ENCODE assay signal across 26 cellular contexts in the genomic region with DNA sequence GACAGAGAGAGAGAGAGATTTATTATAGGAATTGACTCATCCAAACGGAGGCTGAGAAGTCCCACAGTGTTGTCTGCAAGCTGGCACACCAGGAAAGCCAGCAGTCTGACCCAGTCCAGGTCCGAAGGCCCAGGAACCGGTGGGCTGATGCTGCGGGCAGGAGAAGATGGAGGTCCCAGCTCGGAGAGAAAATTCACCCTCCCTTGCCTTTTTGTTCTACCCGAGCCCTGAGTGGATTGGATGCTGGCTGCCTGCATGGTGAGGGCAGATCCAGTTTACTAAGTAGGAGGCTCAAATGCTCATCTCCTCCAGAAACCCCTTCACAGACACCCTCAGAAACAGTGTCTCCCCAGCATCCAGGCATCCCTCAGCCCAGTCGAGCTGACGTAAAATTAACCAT. TPM values are rescaled to one million over a fixed set of nuclear protein-coding genes. Genes with fewer than 3 reads are reported as not detected.
A peak's percentile ranks its signal among the peaks of the same experiment; 100 is the strongest.
DNase-seq lines count a peak whose midpoint lies in the region; ATAC-seq, FAIRE-seq and TF ChIP-seq lines count a peak whose summit lies in the region.
"Had no signal": no experiment of that assay in that cellular context is flagged by ENCODE, and none has a peak within 500 bp of the region (broad histone marks: within the 10 kb centered on the region; RNA-seq: fewer than 3 reads in every experiment).

No MANE protein-coding gene starts in this region.

- H3K4me2 ChIP-seq in HepG2 (ENCODE audit: low read depth, low read length) (peak overlapping the region; percentile 30; the same call in 1 of the 2 replicates), keratinocyte (ENCODE audit: control insufficient read depth, extremely low read depth, insufficient read depth, low read depth, low read length) (peak overlapping the region; percentile 3), osteoblast (ENCODE audit: insufficient read depth, low read length) (no peak overlapping the region)
- H3K4me2 ChIP-seq: BLaER1 had no signal

- TF ChIP-seq RAD21 in HepG2 (CRISPR knock-in tag; IDR thresholded peaks at IDR 0.05) = no peak

- H3K4me3 ChIP-seq in HepG2 (replicated peaks in 1 of 3; ENCODE audit: insufficient read depth in 1 of 3, low read depth in 2 of 3, low read length in 3 of 3) = no peak overlapping the region
- H3K4me3 ChIP-seq in right lobe of liver = no peak overlapping the region
- H3K4me3 ChIP-seq in keratinocyte (ENCODE audit: control insufficient read depth in 2 of 3, extremely low read depth in 1 of 3, insufficient read depth in 2 of 3, low read depth in 1 of 3, low read length in 3 of 3) = no peak overlapping the region
- no peak overlapping the region for H3K4me3 ChIP-seq in osteoblast (ENCODE audit: insufficient read depth, low read length)
- H3K4me3 ChIP-seq: BLaER1, GM12878 had no signal

- dilution Hi-C loops in keratinocyte (cut with MboI; ENCODE audit: extremely low pct_ligation_motif_present, low sequenced_read_pairs) = no loop called here

- no peak overlapping the region for H2AFZ ChIP-seq in HepG2 (ENCODE audit: low read length)
- H2AFZ ChIP-seq in keratinocyte (ENCODE audit: control insufficient read depth, low read length) = no peak overlapping the region
- H2AFZ ChIP-seq in osteoblast (ENCODE audit: low read length) = no peak overlapping the region

- no peak for TF ChIP-seq CTCF in HepG2 (CRISPR knock-in tag; IDR thresholded peaks at IDR 0.05)
- TF ChIP-seq CTCF in right lobe of liver (IDR thresholded peaks at IDR 0.05) = no peak
- no peak for TF ChIP-seq CTCF in keratinocyte (optimal IDR thresholded peaks at IDR 0.05 in 1 of 3, IDR thresholded peaks at IDR 0.05 in 1 of 3, conservative IDR thresholded peaks at IDR 0.05 in 1 of 3; ENCODE audit: extremely low read depth in 1 of 3, insufficient read depth in 2 of 3, low read length in 3 of 3)
- TF ChIP-seq CTCF in osteoblast (IDR thresholded peaks at IDR 0.05; ENCODE audit: extremely low read depth, low read depth, low read length) = no peak

- ATAC-seq in HepG2 = no peak
- no peak for ATAC-seq in right lobe of liver
- ATAC-seq: GM12878 had no signal

- no peak for DNase-seq in HepG2 (ENCODE audit: low spot score)
- no peak for DNase-seq in right lobe of liver
- no peak for DNase-seq in keratinocyte (ENCODE audit: low read depth, low spot score)
- peak; percentile 49 for DNase-seq in osteoblast (ENCODE audit: insufficient read length, low spot score, missing footprints)
- DNase-seq in NCI-H2227 (lab: John Stamatoyannopoulos, UW; ENCODE audit: unreplicated experiment) = no peak
- DNase-seq in midbrain (lab: John Stamatoyannopoulos, UW) = no peak
- DNase-seq: 8988T; ACHN; BE2C; C1 segment of cervical spinal cord; CD4-positive, alpha-beta memory T cell; CD4-positive, CD25-positive, alpha-beta regulatory T cell; CD8-positive, alpha-beta memory T cell; COR-L47; DMS 273 treated with DMSO at 0.1 percent for 48 hours; DMS153; DMS53; DMS79; DND-41; EL; GDM1 had no signal

- H3K4me1 ChIP-seq in HepG2 (ENCODE audit: insufficient read depth, low read length) = peaks cover 86% of the 10 kb centered on the region
- H3K4me1 ChIP-seq in right lobe of liver = no peaks in the 10 kb centered on the region
- H3K4me1 ChIP-seq in keratinocyte (ENCODE audit: control insufficient read depth, extremely low read depth, insufficient read depth, low read length) = peaks cover 3% of the 10 kb centered on the region
- no peaks in the 10 kb centered on the region for H3K4me1 ChIP-seq in osteoblast (ENCODE audit: insufficient read depth, low read length)
- H3K4me1 ChIP-seq: BE2C, BLaER1 had no signal

- intact Hi-C loops in HepG2 (cut with micrococcal nuclease; ENCODE audit: unreplicated experiment) (no loop called here), right lobe of liver (cut with DNase I) (no loop called here)

- POLR2A ChIA-PET in HepG2 (lab: Yijun Ruan, JAX) = interaction anchor here (1.3 kb wide), 1 partner anchor 15 kb away, joined by 4 read pairs; no protein-coding TSS in a partner anchor

- CTCF ChIA-PET in HepG2 (lab: Yijun Ruan, JAX; ENCODE audit: low intra/inter-chr PET ratio, low total read pairs) = no interaction called here

- no peak overlapping the region for H3K27ac ChIP-seq in HepG2 (ENCODE audit: extremely low read length, insufficient read depth, low read length)
- H3K27ac ChIP-seq in right lobe of liver = no peak overlapping the region
- H3K27ac ChIP-seq in keratinocyte (ENCODE audit: control insufficient read depth, insufficient read depth, low read length) = no peak overlapping the region
- no peak overlapping the region for H3K27ac ChIP-seq in osteoblast (ENCODE audit: low read depth, low read length)
- H3K27ac ChIP-seq: BLaER1 had no signal

- no peak overlapping the region for H3K9ac ChIP-seq in HepG2 (ENCODE audit: insufficient read depth, low read depth, low read length)
- no peak overlapping the region for H3K9ac ChIP-seq in keratinocyte (ENCODE audit: control insufficient read depth, extremely low read depth, insufficient read depth, low read length)
- H3K9ac ChIP-seq: BLaER1 had no signal

- no peaks in the 10 kb centered on the region for H3K79me2 ChIP-seq in HepG2 (ENCODE audit: insufficient read depth, low read length)
- no peaks in the 10 kb centered on the region for H3K79me2 ChIP-seq in keratinocyte (ENCODE audit: control insufficient read depth, insufficient read depth, low read length)
- no peaks in the 10 kb centered on the region for H3K79me2 ChIP-seq in osteoblast (ENCODE audit: insufficient read depth, low read length)

- no peak for FAIRE-seq in HepG2 (lab: Jason Lieb, UNC)
- FAIRE-seq in keratinocyte (lab: Jason Lieb, UNC) = no peak
- FAIRE-seq: A204.1, GM12878, GM12892, GM18507 had no signal

- no peaks in the 10 kb centered on the region for H3K9me3 ChIP-seq in HepG2 (ENCODE audit: low read length)
- H3K9me3 ChIP-seq in right lobe of liver = no peaks in the 10 kb centered on the region
- no peaks in the 10 kb centered on the region for H3K9me3 ChIP-seq in keratinocyte (ENCODE audit: control insufficient read depth, low read depth, low read length)
- H3K9me3 ChIP-seq in osteoblast (ENCODE audit: low read depth, low read length) = no peaks in the 10 kb centered on the region
- H3K9me3 ChIP-seq: BE2C had no signal

- no peaks in the 10 kb centered on the region for H3K9me1 ChIP-seq in keratinocyte (ENCODE audit: control insufficient read depth, extremely low read depth, insufficient read depth, low read length)

- H3K36me3 ChIP-seq in HepG2 (replicated peaks in 1 of 2; ENCODE audit: control insufficient read depth in 1 of 2, insufficient read depth in 2 of 2, low read length in 2 of 2) (no peaks in the 10 kb centered on the region), right lobe of liver (no peaks in the 10 kb centered on the region), keratinocyte (ENCODE audit: control insufficient read depth in 2 of 2, extremely low read depth in 1 of 2, insufficient read depth in 2 of 2, low read length in 2 of 2) (no peaks in the 10 kb centered on the region), osteoblast (ENCODE audit: insufficient read depth, low read length) (no peaks in the 10 kb centered on the region)
- H3K36me3 ChIP-seq: BE2C, BLaER1 had no signal

- 44% methylated on average over 6 of the region's 8 CpGs for WGBS in HepG2 (ENCODE audit: low lambda C conversion rate)
- WGBS in right lobe of liver (ENCODE audit: insufficient coverage, low coverage, low lambda C conversion rate, missing lambda C conversion rate) = 55% methylated on average over 2 of the region's 8 CpGs

- H3K27me3 ChIP-seq in HepG2 (ENCODE audit: control insufficient read depth in 1 of 2, insufficient read depth in 2 of 2, low read length in 2 of 2) (peaks cover 0 to 15% of the 10 kb centered on the region in 2 experiments; a peak in 1 of 5 replicates), right lobe of liver (no peaks in the 10 kb centered on the region), keratinocyte (ENCODE audit: control insufficient read depth, extremely low read depth, insufficient read depth, low read length) (peaks cover 16% of the 10 kb centered on the region), osteoblast (ENCODE audit: insufficient read depth, low read length) (peaks cover 7% of the 10 kb centered on the region)
- H3K27me3 ChIP-seq: BE2C, BLaER1 had no signal

- TF ChIP-seq POLR2A in HepG2 (IDR thresholded peaks at IDR 0.05; ENCODE audit: insufficient read depth in 1 of 2, low read depth in 2 of 2, low read length in 2 of 2) (no peak), right lobe of liver (IDR thresholded peaks at IDR 0.05) (no peak)

- TF ChIP-seq EP300 in HepG2 (IDR thresholded peaks at IDR 0.05; ENCODE audit: low read depth in 2 of 2, low read length in 2 of 2) = no peak
- TF ChIP-seq EP300 in HepG2 (CRISPR knock-in tag; IDR thresholded peaks at IDR 0.05; ENCODE audit: borderline replicate concordance) = no peak

- H4K20me1 ChIP-seq in HepG2 (ENCODE audit: insufficient read depth, low read length) (no peaks in the 10 kb centered on the region), keratinocyte (ENCODE audit: control insufficient read depth, extremely low read depth, insufficient read depth, low read length) (no peaks in the 10 kb centered on the region), osteoblast (ENCODE audit: insufficient read depth, low read length) (no peaks in the 10 kb centered on the region)
- H4K20me1 ChIP-seq: BLaER1 had no signal

- in situ Hi-C loops in HepG2 (cut with HindIII; ENCODE audit: extremely low pct_ligation_motif_present, low pct_unique_long_range_greater_than_20kb) = no loop called here

- BruUV-seq in HepG2 (replicated peaks; lab: Mats Ljungman, UMichigan) = no TSS peak

RNA-seq across cellular contexts. Expression of a gene that starts 22.2 kb away (rescaled TPM):
- total RNA-seq in HepG2 (2016; rRNA removed; fragmentation: Illumina TruSeq; extraction: Trizol) (123 and 177 TPM in 2 replicates), right lobe of liver (10 to 100 TPM; 51.0 to 99.1 (median 63.5) TPM), osteoblast (189 and 227 TPM in 2 replicates)
- total RNA-seq in HepG2 (2016; cell fraction: cytosol; rRNA removed; fragmentation: Illumina TruSeq; extraction: Trizol; ENCODE audit: low read depth) = 143 and 149 TPM in 2 replicates
- total RNA-seq in HepG2 (2016; cell fraction: insoluble cytoplasmic fraction; rRNA removed; fragmentation: Illumina TruSeq; extraction: Trizol) = 108 and 184 TPM in 2 replicates
- 217 TPM in 2 replicates for total RNA-seq in HepG2 (2016; cell fraction: membrane; rRNA removed; fragmentation: Illumina TruSeq; extraction: Trizol)
- 128 and 139 TPM in 2 replicates for total RNA-seq in HepG2 (2016; cell fraction: nucleus; rRNA removed; fragmentation: Illumina TruSeq; extraction: Trizol)
- polyA plus RNA-seq in HepG2 (2011; rRNA removed) (481 and 626 TPM in 2 replicates), keratinocyte (237 to 339 TPM (median 242 TPM) in 3 replicates)
- 323 and 410 TPM in 2 replicates for polyA plus RNA-seq in HepG2 (2011; cell fraction: cytosol; rRNA removed)
- polyA plus RNA-seq in HepG2 (2011; cell fraction: nucleus; rRNA removed) = 1,381 and 1,393 TPM in 2 replicates
- polyA plus RNA-seq in HepG2 (2012) = 200 and 245 TPM in 2 replicates
- 126 and 132 TPM in 2 replicates for polyA plus RNA-seq in HepG2 (2016; cell fraction: cytosol; fragmentation: Illumina TruSeq; extraction: Trizol; ENCODE audit: low read depth)
- 133 and 166 TPM in 2 replicates for polyA plus RNA-seq in HepG2 (2016; cell fraction: insoluble cytoplasmic fraction; fragmentation: Illumina TruSeq; extraction: Trizol; ENCODE audit: low read depth)
- polyA plus RNA-seq in HepG2 (2016; cell fraction: membrane; fragmentation: Illumina TruSeq; extraction: Trizol; ENCODE audit: low read depth) = 186 and 199 TPM in 2 replicates
- 341 and 351 TPM in 2 replicates for polyA plus RNA-seq in HepG2 (2016; cell fraction: nucleus; fragmentation: Illumina TruSeq; extraction: Trizol; ENCODE audit: insufficient read depth, low read depth)
- 198 and 615 TPM in 2 replicates for polyA minus RNA-seq in HepG2 (2011; rRNA and poly(A)+ RNA removed; ENCODE audit: low replicate concordance)
- polyA minus RNA-seq in HepG2 (2011; cell fraction: cytosol; rRNA and poly(A)+ RNA removed) = 125 and 128 TPM in 2 replicates
- polyA minus RNA-seq in HepG2 (2011; cell fraction: nucleus; rRNA and poly(A)+ RNA removed) = 166 and 229 TPM in 2 replicates
- 66.7 TPM for polyA plus RNA-seq in keratinocyte (2011; ENCODE audit: low read depth)
- polyA plus RNA-seq in keratinocyte (2011; cell fraction: cytosol; rRNA removed) = 239 and 299 TPM in 2 replicates
- 460 and 595 TPM in 2 replicates for polyA plus RNA-seq in keratinocyte (2011; cell fraction: nucleus; rRNA removed)
- polyA plus RNA-seq in keratinocyte (2012; ENCODE audit: low replicate concordance) = 113 and 131 TPM in 2 replicates
- 291 to 647 TPM (median 368 TPM) in 3 replicates for polyA minus RNA-seq in keratinocyte
- polyA minus RNA-seq in keratinocyte (2011; cell fraction: cytosol; rRNA and poly(A)+ RNA removed) = 146 TPM
- polyA minus RNA-seq in keratinocyte (2011; cell fraction: nucleus; rRNA and poly(A)+ RNA removed) = 112 and 126 TPM in 2 replicates

RNA-seq across cellular contexts. Expression of a gene that starts 28.0 kb away (rescaled TPM):
- total RNA-seq in HepG2 (2016; rRNA removed; fragmentation: Illumina TruSeq; extraction: Trizol) (30.2 and 35.5 TPM in 2 replicates), right lobe of liver (100 to 1,000 TPM in 3 of 6 experiments, 10 to 100 TPM in 3; 50.1 to 119 (median 90.5) TPM), osteoblast (33.3 and 41.3 TPM in 2 replicates)
- 22.2 and 23.9 TPM in 2 replicates for total RNA-seq in HepG2 (2016; cell fraction: cytosol; rRNA removed; fragmentation: Illumina TruSeq; extraction: Trizol; ENCODE audit: low read depth)
- total RNA-seq in HepG2 (2016; cell fraction: insoluble cytoplasmic fraction; rRNA removed; fragmentation: Illumina TruSeq; extraction: Trizol) = 28.1 and 36.4 TPM in 2 replicates
- 58.8 and 67.3 TPM in 2 replicates for total RNA-seq in HepG2 (2016; cell fraction: membrane; rRNA removed; fragmentation: Illumina TruSeq; extraction: Trizol)
- total RNA-seq in HepG2 (2016; cell fraction: nucleus; rRNA removed; fragmentation: Illumina TruSeq; extraction: Trizol) = 18.8 and 20.8 TPM in 2 replicates
- polyA plus RNA-seq in HepG2 (2011; rRNA removed) (39.2 and 58.1 TPM in 2 replicates), keratinocyte (15.4 to 25.5 TPM (median 21.7 TPM) in 3 replicates)
- 49.3 and 71.9 TPM in 2 replicates for polyA plus RNA-seq in HepG2 (2011; cell fraction: cytosol; rRNA removed)
- 101 and 104 TPM in 2 replicates for polyA plus RNA-seq in HepG2 (2011; cell fraction: nucleus; rRNA removed)
- 43.9 and 55.3 TPM in 2 replicates for polyA plus RNA-seq in HepG2 (2012)
- 28.1 and 33.7 TPM in 2 replicates for polyA plus RNA-seq in HepG2 (2016; cell fraction: cytosol; fragmentation: Illumina TruSeq; extraction: Trizol; ENCODE audit: low read depth)
- 37.9 and 46.1 TPM in 2 replicates for polyA plus RNA-seq in HepG2 (2016; cell fraction: insoluble cytoplasmic fraction; fragmentation: Illumina TruSeq; extraction: Trizol; ENCODE audit: low read depth)
- polyA plus RNA-seq in HepG2 (2016; cell fraction: membrane; fragmentation: Illumina TruSeq; extraction: Trizol; ENCODE audit: low read depth) = 64.2 and 66.8 TPM in 2 replicates
- 41.2 and 42.5 TPM in 2 replicates for polyA plus RNA-seq in HepG2 (2016; cell fraction: nucleus; fragmentation: Illumina TruSeq; extraction: Trizol; ENCODE audit: insufficient read depth, low read depth)
- 10.1 and 74.6 TPM in 2 replicates for polyA minus RNA-seq in HepG2 (2011; rRNA and poly(A)+ RNA removed; ENCODE audit: low replicate concordance)
- 39.7 and 41.5 TPM in 2 replicates for polyA minus RNA-seq in HepG2 (2011; cell fraction: cytosol; rRNA and poly(A)+ RNA removed)
- 9.9 and 12.7 TPM in 2 replicates for polyA minus RNA-seq in HepG2 (2011; cell fraction: nucleus; rRNA and poly(A)+ RNA removed)
- polyA plus RNA-seq in keratinocyte (2011; ENCODE audit: low read depth) = 2.5 TPM
- 14.0 and 34.1 TPM in 2 replicates for polyA plus RNA-seq in keratinocyte (2011; cell fraction: cytosol; rRNA removed)
- polyA plus RNA-seq in keratinocyte (2011; cell fraction: nucleus; rRNA removed) = 23.1 and 31.0 TPM in 2 replicates
- polyA plus RNA-seq in keratinocyte (2012; ENCODE audit: low replicate concordance) = 17.4 and 28.3 TPM in 2 replicates
- 13.9 to 21.0 TPM (median 16.8 TPM) in 3 replicates for polyA minus RNA-seq in keratinocyte
- polyA minus RNA-seq in keratinocyte (2011; cell fraction: cytosol; rRNA and poly(A)+ RNA removed) = 45.8 TPM
- 13.7 and 14.2 TPM in 2 replicates for polyA minus RNA-seq in keratinocyte (2011; cell fraction: nucleus; rRNA and poly(A)+ RNA removed)
- total RNA-seq: CD4-positive, alpha-beta memory T cell; CD4-positive, CD25-positive, alpha-beta regulatory T cell; CD8-positive, alpha-beta memory T cell had no signal
- polyA plus RNA-seq: CD4-positive, alpha-beta memory T cell; CD4-positive, CD25-positive, alpha-beta regulatory T cell; CD8-positive, alpha-beta memory T cell had no signal
